ENCODE assay signal across 10 cellular contexts in the genomic region with DNA sequence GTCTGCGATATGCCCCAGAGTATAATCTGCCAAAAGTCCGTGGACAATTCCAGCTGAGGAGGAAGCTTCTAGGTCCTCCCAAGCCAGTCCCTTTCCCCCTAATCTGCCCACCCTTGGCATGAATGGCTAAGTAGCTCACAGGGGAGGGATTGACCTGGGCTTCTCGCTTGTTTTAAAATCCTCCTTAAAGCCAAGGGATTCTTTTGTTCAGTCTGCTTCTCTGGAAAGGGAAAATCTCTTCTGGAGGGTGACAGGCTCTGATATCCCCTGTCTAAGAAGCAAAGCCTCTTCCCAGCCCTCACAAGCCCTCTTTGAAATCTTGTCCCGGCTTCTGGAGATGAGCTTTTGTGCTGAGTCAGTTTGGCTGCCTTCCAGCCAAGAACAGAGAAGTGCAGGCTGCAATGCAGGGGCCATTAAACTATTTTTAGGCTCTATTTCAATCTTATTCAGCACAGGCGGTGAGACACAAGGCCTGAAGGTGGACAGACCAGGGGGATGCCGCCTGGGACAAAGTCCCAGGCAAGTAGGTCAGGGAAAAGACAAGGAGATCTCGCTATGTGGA. TPM values are rescaled to one million over a fixed set of nuclear protein-coding genes. Genes with fewer than 3 reads are reported as not detected.
DNase-seq lines count a peak whose midpoint lies in the region; ATAC-seq and TF ChIP-seq lines count a peak whose summit lies in the region.
"Had no signal": no experiment of that assay in that cellular context is flagged by ENCODE, and none has a peak within 500 bp of the region (broad histone marks: within the 10 kb centered on the region; RNA-seq: fewer than 3 reads in every experiment).

No MANE protein-coding gene starts in this region.

- H3K4me3 ChIP-seq in HEK293 (ENCODE audit: low read depth, low read length) (no peak overlapping the region), SJSA1 (no peak overlapping the region), fibroblast of villous mesenchyme (ENCODE audit: low read depth, low read length) (no peak overlapping the region), gastrocnemius medialis (no peak overlapping the region)
- H3K4me3 ChIP-seq: SJCRH30 had no signal

- in situ Hi-C loops in gastrocnemius medialis (cut with MboI; ENCODE audit: low sequenced_read_pairs in 4 of 4) = no loop called here

- ATAC-seq in gastrocnemius medialis (peak; percentile 50 to 75), GM21360 (IDR thresholded peaks at IDR 0.05; ENCODE audit: unreplicated experiment) (no peak), GM19452 (IDR thresholded peaks at IDR 0.05; ENCODE audit: unreplicated experiment) (no peak)
- ATAC-seq: esophagus mucosa had no signal

- POLR2A ChIA-PET in HEK293 (lab: Yijun Ruan, JAX) = interaction anchor here (0.7 kb wide), 1 partner anchor 46 kb away, joined by 3 read pairs; no protein-coding TSS in a partner anchor

- TF ChIP-seq POLR2A in gastrocnemius medialis (IDR thresholded peaks at IDR 0.05) = no peak

- H3K9me3 ChIP-seq in HEK293 (ENCODE audit: control insufficient read depth, insufficient read depth, low read depth, low read length) (no peaks in the 10 kb centered on the region), SJSA1 (replicated peaks) (no peaks in the 10 kb centered on the region), gastrocnemius medialis (no peaks in the 10 kb centered on the region)
- H3K9me3 ChIP-seq: SJCRH30 had no signal

- DNase-seq in SJSA1 (ENCODE audit: low read depth in 1 of 2, low spot score in 2 of 2) (peak; percentile 46 to 55), fibroblast of villous mesenchyme (ENCODE audit: low read depth) (peak; percentile 88), gastrocnemius medialis (peak; percentile 16 to 36), COR-L47 (lab: John Stamatoyannopoulos, UW) (no peak), GF-D8 (lab: John Stamatoyannopoulos, UW) (no peak)

- intact Hi-C loops in gastrocnemius medialis (cut with DNase I; ENCODE audit: low total_unique reads) = no loop called here

- H3K27me3 ChIP-seq in SJSA1 (replicated peaks) (no peaks in the 10 kb centered on the region), gastrocnemius medialis (no peaks in the 10 kb centered on the region)
- H3K27me3 ChIP-seq: SJCRH30 had no signal

- CTCF ChIA-PET in HEK293 (lab: Yijun Ruan, JAX) = interaction anchor here (0.6 to 0.9 kb wide), 2 partner anchors 33 to 119 kb away, joined by 3 read pairs; no protein-coding TSS in a partner anchor

- H3K4me1 ChIP-seq in HEK293 (ENCODE audit: control insufficient read depth, insufficient read depth, low read length) = no peaks in the 10 kb centered on the region
- H3K4me1 ChIP-seq in SJSA1 (replicated peaks) = no peaks in the 10 kb centered on the region; the same call in 1 of the 2 replicates
- peaks cover 0 to 7% of the 10 kb centered on the region in 2 donors for H3K4me1 ChIP-seq in gastrocnemius medialis
- H3K4me1 ChIP-seq: SJCRH30 had no signal

- H3K36me3 ChIP-seq in HEK293 (ENCODE audit: control insufficient read depth in 2 of 2, insufficient read depth in 1 of 2, low read length in 2 of 2) (peaks cover 34 to 52% of the 10 kb centered on the region in 2 experiments), SJSA1 (peaks cover 30% of the 10 kb centered on the region), gastrocnemius medialis (peaks cover 0 to 30% of the 10 kb centered on the region in 2 donors)

- TF ChIP-seq CTCF in HEK293 (tag by site-specific recombination; IDR thresholded peaks at IDR 0.05) = no peak
- TF ChIP-seq CTCF in fibroblast of villous mesenchyme (IDR thresholded peaks at IDR 0.05; ENCODE audit: insufficient read depth, low read depth, low read length) = no peak
- TF ChIP-seq CTCF in gastrocnemius medialis (IDR thresholded peaks at IDR 0.05 in 4 of 5, conservative IDR thresholded peaks at IDR 0.05 in 1 of 5) = no peak

- H3K27ac ChIP-seq in HEK293 (ENCODE audit: extremely low read depth, low read depth, low read length) = no peak overlapping the region
- H3K27ac ChIP-seq in SJSA1 = no peak overlapping the region
- H3K27ac ChIP-seq in gastrocnemius medialis = peak overlapping the region in 1 of 4 donors; percentile 19
- H3K27ac ChIP-seq: SJCRH30 had no signal

TF ChIP-seq in HEK293, 187 proteins besides CTCF, POLR2A, EP300 and RAD21:
- TF ChIP-seq, protein P1, sequence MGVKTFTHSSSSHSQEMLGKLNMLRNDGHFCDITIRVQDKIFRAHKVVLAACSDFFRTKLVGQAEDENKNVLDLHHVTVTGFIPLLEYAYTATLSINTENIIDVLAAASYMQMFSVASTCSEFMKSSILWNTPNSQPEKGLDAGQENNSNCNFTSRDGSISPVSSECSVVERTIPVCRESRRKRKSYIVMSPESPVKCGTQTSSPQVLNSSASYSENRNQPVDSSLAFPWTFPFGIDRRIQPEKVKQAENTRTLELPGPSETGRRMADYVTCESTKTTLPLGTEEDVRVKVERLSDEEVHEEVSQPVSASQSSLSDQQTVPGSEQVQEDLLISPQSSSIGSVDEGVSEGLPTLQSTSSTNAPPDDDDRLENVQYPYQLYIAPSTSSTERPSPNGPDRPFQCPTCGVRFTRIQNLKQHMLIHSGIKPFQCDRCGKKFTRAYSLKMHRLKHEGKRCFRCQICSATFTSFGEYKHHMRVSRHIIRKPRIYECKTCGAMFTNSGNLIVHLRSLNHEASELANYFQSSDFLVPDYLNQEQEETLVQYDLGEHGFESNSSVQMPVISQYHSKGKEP (tag by site-specific recombination; IDR thresholded peaks at IDR 0.05) = peak; percentile 55; the same call in 1 of the 2 replicates
- TF ChIP-seq ZNF350 (tag by site-specific recombination; IDR thresholded peaks at IDR 0.05) (no peak), ZXDB (tag by site-specific recombination; IDR thresholded peaks at IDR 0.05) (peak; percentile 56; the same call in 1 of the 2 replicates)

RNA-seq across cellular contexts. Expression of gene NEFH, which starts 23.9 kb away (rescaled TPM):
- not detected in 2 replicates for total RNA-seq in SJSA1 (2014; rRNA removed; shearing (Covaris generic))
- total RNA-seq in fibroblast of villous mesenchyme = under 0.01 and 0.32 TPM in 2 replicates
- total RNA-seq in gastrocnemius medialis = under 1 TPM in 2 of 4 donors, not detected in 2; 0.15 to 0.18 TPM
- total RNA-seq: esophagus mucosa, SJCRH30 had no signal

RNA-seq across cellular contexts. Expression of gene THOC5, which starts 49.7 kb away (rescaled TPM):
- 49.8 and 54.9 TPM in 2 replicates for total RNA-seq in SJSA1 (2014; rRNA removed; shearing (Covaris generic))
- total RNA-seq in fibroblast of villous mesenchyme (37.6 and 50.6 TPM in 2 replicates), gastrocnemius medialis (10 to 100 TPM; 38.4 to 71.4 (median 56.3) TPM)

Comparison
In these comparisons a context has a peak if more than half of its experiments do, and no peak if none do; other contexts are left out.
1. DNase-seq: peak in SJSA1 (2 of 2), fibroblast of villous mesenchyme (single experiment) and gastrocnemius medialis (2 of 2); none in COR-L47 (single experiment) and GF-D8 (single experiment).
2. ATAC-seq: peak in gastrocnemius medialis (2 of 2); none in GM21360 (single experiment) and GM19452 (single experiment).